10 cellular contexts compared by ENCODE assay signal in genomic region chr3:57646723-57647122, GRCh38. TPM values are rescaled to one million over a fixed set of nuclear protein-coding genes. Genes with fewer than 3 reads are reported as not detected.
DNase-seq lines count a peak whose midpoint lies in the region; ATAC-seq and TF ChIP-seq lines count a peak whose summit lies in the region.
"Had no signal": no experiment of that assay in that cellular context is flagged by ENCODE, and none has a peak within 500 bp of the region (broad histone marks: within the 10 kb centered on the region; RNA-seq: fewer than 3 reads in every experiment).

No MANE protein-coding gene starts in this region.

- BruUV-seq in MCF 10A (replicated peaks; lab: Mats Ljungman, UMichigan) = no TSS peak

- H3K27ac ChIP-seq in breast epithelium (no peak overlapping the region), right cardiac atrium (ENCODE audit: low read length) (no peak overlapping the region), colonic mucosa (no peak overlapping the region)

- ATAC-seq in right cardiac atrium (peak; percentile 91 to 95), HG02623 (IDR thresholded peaks at IDR 0.05; ENCODE audit: unreplicated experiment) (no peak), HG02870 (IDR thresholded peaks at IDR 0.05; ENCODE audit: unreplicated experiment) (no peak)

- H3K9me3 ChIP-seq in breast epithelium (peaks cover 8 to 9% of the 10 kb centered on the region in 2 donors), right cardiac atrium (ENCODE audit: control insufficient read depth, low read length) (no peaks in the 10 kb centered on the region), colonic mucosa (no peaks in the 10 kb centered on the region)

- H3K4me3 ChIP-seq in breast epithelium (no peak overlapping the region), right cardiac atrium (ENCODE audit: low read length) (no peak overlapping the region), colonic mucosa (no peak overlapping the region)

- CTCF ChIA-PET in MCF 10A (lab: Yijun Ruan, JAX) = interaction anchor here (0.8 to 1.9 kb wide), 4 partner anchors 31 to 206 kb away, joined by 3 to 9 read pairs (median 6); no protein-coding TSS in a partner anchor

- H3K27me3 ChIP-seq in breast epithelium (no peaks in the 10 kb centered on the region), right cardiac atrium (ENCODE audit: control insufficient read depth, insufficient read depth) (no peaks in the 10 kb centered on the region), colonic mucosa (no peaks in the 10 kb centered on the region)

- WGBS in right cardiac atrium = 73% methylated on average over 2 of the region's 2 CpGs

- TF ChIP-seq CTCF in MCF 10A (IDR thresholded peaks at IDR 0.05; ENCODE audit: unreplicated experiment) = peak; percentile 23
- no peak for TF ChIP-seq CTCF in breast epithelium (IDR thresholded peaks at IDR 0.05)
- TF ChIP-seq CTCF in type B pancreatic cell (conservative IDR thresholded peaks at IDR 0.05) = no peak
- TF ChIP-seq CTCF in colonic mucosa (IDR thresholded peaks at IDR 0.05) = no peak

- no peak overlapping the region for H3K4me3 Mint-ChIP-seq in MCF 10A (ENCODE audit: unreplicated experiment)
- H3K4me3 Mint-ChIP-seq in type B pancreatic cell = no peak overlapping the region

- no peaks in the 10 kb centered on the region for H3K4me1 ChIP-seq in breast epithelium
- no peaks in the 10 kb centered on the region for H3K4me1 ChIP-seq in right cardiac atrium (ENCODE audit: control insufficient read depth, insufficient read depth, low read length)
- no peaks in the 10 kb centered on the region for H3K4me1 ChIP-seq in colonic mucosa

- peak; percentile 36 for DNase-seq in MCF 10A (ENCODE audit: unreplicated experiment)
- no peak for DNase-seq in breast epithelium (ENCODE audit: low spot score in 2 of 2)
- DNase-seq in amniotic epithelial cell (ENCODE audit: low read depth) = peak; percentile 39
- DNase-seq in right cardiac atrium = peak in 1 of 3 donors; percentile 59
- DNase-seq in type B pancreatic cell (ENCODE audit: extremely low spot score, unreplicated experiment) = no peak
- no peak for DNase-seq in colonic mucosa
- DNase-seq: NCI-H1436; stimulated activated CD4-positive, alpha-beta T cell treated with anti-CD3 and anti-CD28 coated beads, Interleukin-12 subunit alpha, Interleukin-12 subunit beta, amount 100 ng/mL, for 4 hours had no signal

- H3K27ac Mint-ChIP-seq in MCF 10A (ENCODE audit: low read depth, unreplicated experiment) (peak overlapping the region; percentile 80), type B pancreatic cell (peak overlapping the region; percentile 57)

- H3K4me1 Mint-ChIP-seq in MCF 10A (ENCODE audit: insufficient read depth, unreplicated experiment) (peaks cover 10% of the 10 kb centered on the region), type B pancreatic cell (ENCODE audit: unreplicated experiment) (no peaks in the 10 kb centered on the region)

- H3K36me3 ChIP-seq in breast epithelium (no peaks in the 10 kb centered on the region), colonic mucosa (no peaks in the 10 kb centered on the region)

- POLR2A ChIA-PET in MCF 10A (lab: Yijun Ruan, JAX) = interaction anchor here (0.6 to 1.6 kb wide), 4 partner anchors 12 to 180 kb away, joined by 3 to 5 read pairs (median 4); partner anchors contain the start of gene SLMAP

- H3K9ac ChIP-seq in colonic mucosa (ENCODE audit: low read depth in 2 of 2, low read length in 2 of 2) = no peak overlapping the region

- peaks cover 10% of the 10 kb centered on the region for H3K9me3 Mint-ChIP-seq in MCF 10A (ENCODE audit: unreplicated experiment)
- H3K9me3 Mint-ChIP-seq in type B pancreatic cell = peaks cover 9% of the 10 kb centered on the region

- intact Hi-C loops in MCF 10A (cut with micrococcal nuclease) = loop anchor here (1.0 kb wide), 3 partner anchors 111 to 207 kb away; no protein-coding TSS in a partner anchor
- intact Hi-C loops in breast epithelium (cut with DNase I; ENCODE audit: low total_unique reads) = no loop called here
- intact Hi-C loops in right cardiac atrium (cut with DNase I) = loop anchor here in 1 of 4 donors (10.0 kb wide), 1 partner anchor 178 kb away; no protein-coding TSS in a partner anchor
- intact Hi-C loops in colonic mucosa (cut with DNase I) = loop anchor here (10.0 kb wide), 1 partner anchor 208 kb away; no protein-coding TSS in a partner anchor

- peaks cover 74% of the 10 kb centered on the region for H3K36me3 Mint-ChIP-seq in MCF 10A (ENCODE audit: insufficient read depth, unreplicated experiment)
- peaks cover 63% of the 10 kb centered on the region for H3K36me3 Mint-ChIP-seq in type B pancreatic cell

- TF ChIP-seq POLR2A in breast epithelium (IDR thresholded peaks at IDR 0.05) = no peak

- H3K27me3 Mint-ChIP-seq in MCF 10A (ENCODE audit: insufficient read depth, unreplicated experiment) = no peaks in the 10 kb centered on the region
- H3K27me3 Mint-ChIP-seq in type B pancreatic cell = no peaks in the 10 kb centered on the region

RNA-seq across cellular contexts. Expression of gene DENND6A, which starts 46.2 kb away (rescaled TPM):
- 21.2 and 22.3 TPM in 2 replicates for total RNA-seq in MCF 10A (2022)
- total RNA-seq in breast epithelium = 10 to 100 TPM; 33.1 to 56.2 (median 38.0) TPM
- total RNA-seq in right cardiac atrium = 10 to 100 TPM; 13.5 to 22.1 (median 16.5) TPM
- polyA plus RNA-seq in right cardiac atrium = 5.5 TPM
- total RNA-seq in type B pancreatic cell (ENCODE audit: low replicate concordance) = 29.6 and 31.2 TPM in 2 replicates
- total RNA-seq in colonic mucosa = 10 to 100 TPM; 15.7 to 24.7 TPM

RNA-seq across cellular contexts. Expression of gene ARF4, which starts 49.6 kb away (rescaled TPM):
- total RNA-seq in MCF 10A (2022) = 275 and 396 TPM in 2 replicates
- 100 to 1,000 TPM in 2 of 3 donors, 10 to 100 TPM in 1; 93.6 to 125 (median 120) TPM for total RNA-seq in breast epithelium
- 100 to 1,000 TPM in 1 of 4 donors, 10 to 100 TPM in 3; 69.3 to 113 (median 87.7) TPM for total RNA-seq in right cardiac atrium
- 101 TPM for polyA plus RNA-seq in right cardiac atrium
- 132 and 188 TPM in 2 replicates for total RNA-seq in type B pancreatic cell (ENCODE audit: low replicate concordance)
- total RNA-seq in colonic mucosa = 100 to 1,000 TPM; 213 to 250 TPM

Comparison
In these comparisons a context has a peak if more than half of its experiments do, and no peak if none do; other contexts are left out.
1. DNase-seq: peak in MCF 10A (single experiment) and amniotic epithelial cell (single experiment); none in breast epithelium (0 of 2), type B pancreatic cell (single experiment) and colonic mucosa (single experiment).
2. ATAC-seq: peak in right cardiac atrium (2 of 2); none in HG02623 (single experiment) and HG02870 (single experiment).